Comparison of ENCODE assay signal across 18 cellular contexts in the genomic region with DNA sequence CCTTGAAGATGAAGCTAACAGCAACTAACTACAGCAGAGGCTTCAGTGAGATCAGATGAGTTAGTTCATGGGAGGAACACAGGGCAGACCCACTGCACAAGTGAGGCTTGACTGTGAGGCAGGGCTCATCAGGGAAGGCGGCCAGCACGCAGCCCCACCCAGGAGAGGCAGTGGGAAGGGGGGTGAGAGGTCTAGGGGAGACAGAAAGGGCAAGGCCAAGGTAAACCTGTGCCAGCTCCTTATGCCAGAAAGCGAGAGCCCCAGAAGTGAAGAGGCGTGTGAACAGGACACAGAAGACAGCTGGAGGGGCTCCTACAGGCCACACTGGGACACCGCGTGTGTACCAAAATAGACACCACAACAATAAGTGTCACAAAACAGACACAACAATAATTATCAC. TPM values are rescaled to one million over a fixed set of nuclear protein-coding genes. Genes with fewer than 3 reads are reported as not detected.
A peak's percentile ranks its signal among the peaks of the same experiment; 100 is the strongest.
DNase-seq lines count a peak whose midpoint lies in the region; ATAC-seq, FAIRE-seq and TF ChIP-seq lines count a peak whose summit lies in the region.
"Had no signal": no experiment of that assay in that cellular context is flagged by ENCODE, and none has a peak within 500 bp of the region (broad histone marks: within the 10 kb centered on the region; RNA-seq: fewer than 3 reads in every experiment).

No MANE protein-coding gene starts in this region.

- H3K27ac Mint-ChIP-seq in MCF 10A (ENCODE audit: low read depth, unreplicated experiment), result peak overlapping the region; percentile 42
- H3K27ac Mint-ChIP-seq in activated T-helper 17 cell treated with anti-CD3 and anti-CD28 coated beads, Interleukin-2, amount 50 U/mL, for 72 hours, result peak overlapping the region; percentile 18
- H3K27ac Mint-ChIP-seq in stimulated activated effector memory CD8-positive, alpha-beta T cell treated with anti-CD3 and anti-CD28 coated beads, Interleukin-12 subunit alpha, Interleukin-12 subunit beta, amount 100 ng/mL, for 72 hours, result peak overlapping the region; percentile 38
- H3K27ac Mint-ChIP-seq in activated CD4-positive, alpha-beta memory T cell treated with anti-CD3 and anti-CD28 coated beads, Interleukin-2, amount 10 ng/mL, durations not matched to agents 7 days and 5 days, result no peak overlapping the region
- H3K27ac Mint-ChIP-seq: B cell had no signal

- H3K27me3 Mint-ChIP-seq in MCF 10A (ENCODE audit: insufficient read depth, unreplicated experiment), result no peaks in the 10 kb centered on the region
- H3K27me3 Mint-ChIP-seq in activated T-helper 17 cell treated with anti-CD3 and anti-CD28 coated beads, Interleukin-2, amount 50 U/mL, for 72 hours, result no peaks in the 10 kb centered on the region
- H3K27me3 Mint-ChIP-seq in activated CD4-positive, alpha-beta memory T cell treated with anti-CD3 and anti-CD28 coated beads, Interleukin-2, amount 10 ng/mL, durations not matched to agents 7 days and 5 days, result no peaks in the 10 kb centered on the region
- H3K27me3 Mint-ChIP-seq: B cell had no signal

- TF ChIP-seq CTCF in MCF 10A (IDR thresholded peaks at IDR 0.05; ENCODE audit: unreplicated experiment), result no peak
- no peak for TF ChIP-seq CTCF in mammary epithelial cell (conservative IDR thresholded peaks at IDR 0.05 in 1 of 2, IDR thresholded peaks at IDR 0.05 in 1 of 2; ENCODE audit: extremely low read depth in 1 of 2, insufficient read depth in 1 of 2, low read depth in 1 of 2, low read length in 2 of 2)
- TF ChIP-seq CTCF in kidney (IDR thresholded peaks at IDR 0.05; ENCODE audit: borderline replicate concordance, extremely low read depth, insufficient read depth), result no peak

- no peak overlapping the region for H3K27ac ChIP-seq in mammary epithelial cell (ENCODE audit: insufficient read depth, low read depth, low read length)
- H3K27ac ChIP-seq in kidney (ENCODE audit: low read depth in 2 of 2, low read length in 2 of 2), result no peak overlapping the region
- H3K27ac ChIP-seq: HL-60, PC-9, RWPE1 had no signal

- BruUV-seq in MCF 10A (replicated peaks; lab: Mats Ljungman, UMichigan) (no TSS peak), mammary epithelial cell (replicated peaks; lab: Mats Ljungman, UMichigan) (no TSS peak)

- no peak for DNase-seq in MCF 10A (ENCODE audit: unreplicated experiment)
- DNase-seq in mammary epithelial cell, result no peak
- peak; percentile 36 for DNase-seq in kidney
- no peak for DNase-seq in stimulated activated effector memory CD8-positive, alpha-beta T cell treated with anti-CD3 and anti-CD28 coated beads, Interleukin-12 subunit alpha, Interleukin-12 subunit beta, amount 100 ng/mL, for 72 hours (ENCODE audit: low spot score in 2 of 2)
- DNase-seq in activated CD4-positive, alpha-beta memory T cell treated with anti-CD3 and anti-CD28 coated beads, Interleukin-2, amount 10 ng/mL, durations not matched to agents 7 days and 5 days, result no peak
- no peak for DNase-seq in activated naive CD4-positive, alpha-beta T cell treated with anti-CD3 and anti-CD28 coated beads, Interleukin-2, amount 50 U/mL, for 16 hours
- DNase-seq: H9, IMR-90, NCI-H1436, NCI-H2029, NCI-H526, PC-9 had no signal

- H3K79me2 ChIP-seq in mammary epithelial cell (ENCODE audit: insufficient read depth, low read length), result peaks cover 28% of the 10 kb centered on the region

- dilution Hi-C loops in mammary epithelial cell (cut with HindIII; ENCODE audit: low sequenced_read_pairs), result no loop called here

- no peaks in the 10 kb centered on the region for H3K4me1 Mint-ChIP-seq in MCF 10A (ENCODE audit: insufficient read depth, unreplicated experiment)
- peaks cover 9% of the 10 kb centered on the region for H3K4me1 Mint-ChIP-seq in activated T-helper 17 cell treated with anti-CD3 and anti-CD28 coated beads, Interleukin-2, amount 50 U/mL, for 72 hours
- H3K4me1 Mint-ChIP-seq in stimulated activated effector memory CD8-positive, alpha-beta T cell treated with anti-CD3 and anti-CD28 coated beads, Interleukin-12 subunit alpha, Interleukin-12 subunit beta, amount 100 ng/mL, for 72 hours, result no peaks in the 10 kb centered on the region
- no peaks in the 10 kb centered on the region for H3K4me1 Mint-ChIP-seq in activated CD4-positive, alpha-beta memory T cell treated with anti-CD3 and anti-CD28 coated beads, Interleukin-2, amount 10 ng/mL, durations not matched to agents 7 days and 5 days
- H3K4me1 Mint-ChIP-seq: B cell, H9 had no signal

- H3K27me3 ChIP-seq in mammary epithelial cell (ENCODE audit: insufficient read depth, low read length), result no peaks in the 10 kb centered on the region

- FAIRE-seq in kidney (lab: Jason Lieb, UNC), result no peak
- FAIRE-seq: G401.6 had no signal

- H3K9me3 ChIP-seq in mammary epithelial cell (replicated peaks; ENCODE audit: insufficient read depth, low read length) (no peaks in the 10 kb centered on the region), kidney (ENCODE audit: control insufficient read depth in 1 of 2, low read length in 2 of 2) (no peaks in the 10 kb centered on the region)

- H3K9ac ChIP-seq in mammary epithelial cell (ENCODE audit: insufficient read depth, low read length) (no peak overlapping the region), kidney (ENCODE audit: low read length in 2 of 2) (no peak overlapping the region)

- POLR2A ChIA-PET in MCF 10A (lab: Yijun Ruan, JAX), result no interaction called here
- POLR2A ChIA-PET in activated CD4-positive, alpha-beta memory T cell treated with anti-CD3 and anti-CD28 coated beads, Interleukin-2, amount 10 ng/mL, durations not matched to agents 7 days and 5 days (lab: Charles Lee), result no interaction called here

- peaks cover 98% of the 10 kb centered on the region for H3K36me3 Mint-ChIP-seq in MCF 10A (ENCODE audit: insufficient read depth, unreplicated experiment)
- H3K36me3 Mint-ChIP-seq in activated T-helper 17 cell treated with anti-CD3 and anti-CD28 coated beads, Interleukin-2, amount 50 U/mL, for 72 hours (ENCODE audit: low read depth), result peaks cover 100% of the 10 kb centered on the region
- H3K36me3 Mint-ChIP-seq in stimulated activated effector memory CD8-positive, alpha-beta T cell treated with anti-CD3 and anti-CD28 coated beads, Interleukin-12 subunit alpha, Interleukin-12 subunit beta, amount 100 ng/mL, for 72 hours, result peaks cover 100% of the 10 kb centered on the region
- peaks cover 83% of the 10 kb centered on the region for H3K36me3 Mint-ChIP-seq in activated CD4-positive, alpha-beta memory T cell treated with anti-CD3 and anti-CD28 coated beads, Interleukin-2, amount 10 ng/mL, durations not matched to agents 7 days and 5 days (ENCODE audit: low read depth)

- H3K4me1 ChIP-seq in mammary epithelial cell (ENCODE audit: insufficient read depth, low read length) (no peaks in the 10 kb centered on the region), kidney (ENCODE audit: control insufficient read depth in 1 of 2, insufficient read depth in 1 of 2, low read depth in 1 of 2, low read length in 2 of 2) (no peaks in the 10 kb centered on the region)

- no peak overlapping the region for H2AFZ ChIP-seq in mammary epithelial cell (ENCODE audit: low read depth, low read length)
- H2AFZ ChIP-seq: PC-9 had no signal

- H3K4me3 ChIP-seq in mammary epithelial cell (replicated peaks in 1 of 3; ENCODE audit: insufficient read depth in 1 of 3, low read depth in 2 of 3, low read length in 3 of 3) (no peak overlapping the region), kidney (ENCODE audit: low read length in 2 of 2) (no peak overlapping the region)
- H3K4me3 ChIP-seq: PC-9 had no signal

- H3K4me3 Mint-ChIP-seq in MCF 10A (ENCODE audit: unreplicated experiment), result no peak overlapping the region
- H3K4me3 Mint-ChIP-seq in activated T-helper 17 cell treated with anti-CD3 and anti-CD28 coated beads, Interleukin-2, amount 50 U/mL, for 72 hours, result no peak overlapping the region
- H3K4me3 Mint-ChIP-seq in stimulated activated effector memory CD8-positive, alpha-beta T cell treated with anti-CD3 and anti-CD28 coated beads, Interleukin-12 subunit alpha, Interleukin-12 subunit beta, amount 100 ng/mL, for 72 hours, result no peak overlapping the region
- H3K4me3 Mint-ChIP-seq in activated CD4-positive, alpha-beta memory T cell treated with anti-CD3 and anti-CD28 coated beads, Interleukin-2, amount 10 ng/mL, durations not matched to agents 7 days and 5 days, result no peak overlapping the region
- H3K4me3 Mint-ChIP-seq: B cell, H9 had no signal

- no peak overlapping the region for H3K4me2 ChIP-seq in mammary epithelial cell (ENCODE audit: insufficient read depth, low read depth, low read length)
- H3K4me2 ChIP-seq: PC-9 had no signal

- WGBS in mammary epithelial cell (ENCODE audit: low coverage, missing lambda C conversion rate), result 96% methylated on average over 5 of the region's 6 CpGs

- in situ Hi-C loops in mammary epithelial cell (cut with MboI; ENCODE audit: low sequenced_read_pairs in 2 of 2), result no loop called here

- peaks cover 63% of the 10 kb centered on the region for H3K36me3 ChIP-seq in mammary epithelial cell (ENCODE audit: insufficient read depth, low read length)
- H3K36me3 ChIP-seq in kidney (ENCODE audit: control insufficient read depth in 1 of 2, insufficient read depth in 2 of 2, low read length in 2 of 2), result peaks cover 65 to 91% of the 10 kb centered on the region in 2 donors

- intact Hi-C loops in MCF 10A (cut with micrococcal nuclease), result no loop called here
- intact Hi-C loops in mammary epithelial cell (cut with micrococcal nuclease), result no loop called here
- intact Hi-C loops in kidney (cut with DNase I), result no loop called here

- no peak for ATAC-seq in activated T-helper 17 cell treated with anti-CD3 and anti-CD28 coated beads, Interleukin-2, amount 50 U/mL, for 72 hours (replicated peaks)
- ATAC-seq in stimulated activated effector memory CD8-positive, alpha-beta T cell treated with anti-CD3 and anti-CD28 coated beads, Interleukin-12 subunit alpha, Interleukin-12 subunit beta, amount 100 ng/mL, for 72 hours, result no peak
- no peak for ATAC-seq in GM21619 (IDR thresholded peaks at IDR 0.05; ENCODE audit: unreplicated experiment)

- CTCF ChIA-PET in MCF 10A (lab: Yijun Ruan, JAX), result no interaction called here
- CTCF ChIA-PET in mammary epithelial cell (lab: Charles Lee; ENCODE audit: low non-redundant PET), result no interaction called here
- CTCF ChIA-PET in activated CD4-positive, alpha-beta memory T cell treated with anti-CD3 and anti-CD28 coated beads, Interleukin-2, amount 10 ng/mL, durations not matched to agents 7 days and 5 days (lab: Charles Lee), result no interaction called here

- H3K9me3 Mint-ChIP-seq in MCF 10A (ENCODE audit: unreplicated experiment), result no peaks in the 10 kb centered on the region
- H3K9me3 Mint-ChIP-seq in activated T-helper 17 cell treated with anti-CD3 and anti-CD28 coated beads, Interleukin-2, amount 50 U/mL, for 72 hours, result no peaks in the 10 kb centered on the region
- H3K9me3 Mint-ChIP-seq in stimulated activated effector memory CD8-positive, alpha-beta T cell treated with anti-CD3 and anti-CD28 coated beads, Interleukin-12 subunit alpha, Interleukin-12 subunit beta, amount 100 ng/mL, for 72 hours, result no peaks in the 10 kb centered on the region
- no peaks in the 10 kb centered on the region for H3K9me3 Mint-ChIP-seq in activated CD4-positive, alpha-beta memory T cell treated with anti-CD3 and anti-CD28 coated beads, Interleukin-2, amount 10 ng/mL, durations not matched to agents 7 days and 5 days
- H3K9me3 Mint-ChIP-seq: H9 had no signal

- H4K20me1 ChIP-seq in mammary epithelial cell (ENCODE audit: insufficient read depth, low read length), result no peaks in the 10 kb centered on the region

RNA-seq across cellular contexts. Expression of gene ANO7, which starts 48.6 kb away (rescaled TPM):
- 0.14 and 0.15 TPM in 2 replicates for total RNA-seq in MCF 10A (2022)
- 1 to 10 TPM in 1 of 2 donors, under 1 TPM in 1; 0.50 to 2.5 TPM for total RNA-seq in mammary epithelial cell
- 1.5 TPM for polyA plus RNA-seq in mammary epithelial cell
- polyA minus RNA-seq in mammary epithelial cell, result 6.5 TPM
- total RNA-seq in activated T-helper 17 cell treated with anti-CD3 and anti-CD28 coated beads, Interleukin-2, amount 50 U/mL, for 72 hours, result 10 to 100 TPM in 1 of 2 donors, 1 to 10 TPM in 1; 1.6 to 12.8 TPM
- 1.9 TPM for total RNA-seq in kidney
- polyA plus RNA-seq in kidney (ENCODE audit: insufficient read depth, low read depth, low replicate concordance), result 1.1 TPM
- under 1 TPM; 0.53 to 0.91 TPM for total RNA-seq in activated CD4-positive, alpha-beta memory T cell treated with anti-CD3 and anti-CD28 coated beads, Interleukin-2, amount 10 ng/mL, durations not matched to agents 7 days and 5 days
